In genomic region chr3:123783050-123783724, GRCh38 we compare ENCODE assay signal across 25 cellular contexts.
DNase-seq lines count a peak whose midpoint lies in the region; ATAC-seq and TF ChIP-seq lines count a peak whose summit lies in the region.
"Had no signal": no experiment of that assay in that cellular context is flagged by ENCODE, and none has a peak within 500 bp of the region (broad histone marks: within the 10 kb centered on the region; RNA-seq: fewer than 3 reads in every experiment).

No MANE protein-coding gene starts in this region.

- no peak overlapping the region for H3K4me3 ChIP-seq in ascending aorta
- H3K4me3 ChIP-seq in mesenchymal stem cell (ENCODE audit: insufficient read depth in 1 of 2, low read depth in 1 of 2, low read length in 2 of 2), result no peak overlapping the region
- no peak overlapping the region for H3K4me3 ChIP-seq in thoracic aorta
- H3K4me3 ChIP-seq: breast epithelium, heart right ventricle, lower lobe of right lung, SJCRH30 had no signal

- H3K9me3 ChIP-seq in ascending aorta, result no peaks in the 10 kb centered on the region
- no peaks in the 10 kb centered on the region for H3K9me3 ChIP-seq in mesenchymal stem cell (ENCODE audit: control insufficient read depth, low read length)
- no peaks in the 10 kb centered on the region for H3K9me3 ChIP-seq in thoracic aorta
- H3K9me3 ChIP-seq: breast epithelium, heart right ventricle, lower lobe of right lung, SJCRH30 had no signal

- no peak overlapping the region for H2BK5ac ChIP-seq in mesenchymal stem cell (ENCODE audit: low read depth, low read length, poor library complexity, severe bottlenecking)

- ATAC-seq in thoracic aorta (ENCODE audit: insufficient number of reproducible peaks, low FRiP score, low read depth) (no peak), GM18498 (IDR thresholded peaks at IDR 0.05; ENCODE audit: unreplicated experiment) (no peak)
- ATAC-seq: lower lobe of right lung; stimulated activated naive CD8-positive, alpha-beta T cell treated with anti-CD3 and anti-CD28 coated beads, Interleukin-15, Interleukin-2, amounts not matched to agents 100 U/mL and 50 U/mL, for 24 hours; T-helper 17 cell had no signal

- no peak overlapping the region for H3K4me2 ChIP-seq in mesenchymal stem cell (ENCODE audit: low read length, poor library complexity, severe bottlenecking)

- H4K8ac ChIP-seq in mesenchymal stem cell (ENCODE audit: low read length), result no peak overlapping the region

- intact Hi-C loops in ascending aorta (cut with DNase I), result no loop called here

- no peak overlapping the region for H3K9ac ChIP-seq in mesenchymal stem cell (ENCODE audit: low read length)

- no peak overlapping the region for H2BK15ac ChIP-seq in mesenchymal stem cell (ENCODE audit: low read depth, poor library complexity, severe bottlenecking)

- H2BK120ac ChIP-seq in mesenchymal stem cell (ENCODE audit: low read depth, low read length), result no peak overlapping the region

- no peak overlapping the region for H3K4me3 Mint-ChIP-seq in progenitor cell of endocrine pancreas (ENCODE audit: low read depth)
- H3K4me3 Mint-ChIP-seq: CD8-positive, alpha-beta memory T cell; T-helper 17 cell; type B pancreatic cell had no signal

- DNase-seq in DMS 273 (lab: John Stamatoyannopoulos, UW; ENCODE audit: unreplicated experiment) (peak; percentile 54), DMS 273 treated with DMSO at 0.1 percent for 48 hours (lab: John Stamatoyannopoulos, UW) (no peak), ascending aorta (ENCODE audit: low spot score in 2 of 2) (no peak), mesenchymal stem cell (peak; percentile 43), thoracic aorta (ENCODE audit: low spot score) (no peak), progenitor cell of endocrine pancreas (ENCODE audit: low spot score, unreplicated experiment) (no peak), Kasumi-1 (lab: John Stamatoyannopoulos, UW) (no peak)
- DNase-seq: activated gamma-delta T cell treated with Interleukin-2 at 50 U/mL for 16 hours; activated T-cell treated with anti-CD3 and anti-CD28 coated beads for 4 hours; AML-193; CD8-positive, alpha-beta memory T cell; DMS79; heart right ventricle; lower lobe of right lung; NCI-H1417 treated with DMSO at 0.1 percent for 48 hours; NCI-H526; occipital lobe; SJCRH30; stimulated activated CD4-positive, alpha-beta T cell treated with anti-CD3 and anti-CD28 coated beads, Interleukin-2, amount 100 ng/mL, for 48 hours; stimulated activated naive CD8-positive, alpha-beta T cell treated with anti-CD3 and anti-CD28 coated beads, Interleukin-15, Interleukin-2, amounts not matched to agents 100 U/mL and 50 U/mL, for 24 hours; T-helper 17 cell had no signal

- peak overlapping the region; percentile 83 to 86 for H3K27ac ChIP-seq in ascending aorta
- H3K27ac ChIP-seq in mesenchymal stem cell (ENCODE audit: low read length, poor library complexity, severe bottlenecking), result no peak overlapping the region
- peak overlapping the region; percentile 83 to 92 for H3K27ac ChIP-seq in thoracic aorta
- H3K27ac ChIP-seq: 22Rv1, breast epithelium, lower lobe of right lung, SJCRH30 had no signal

- no peak overlapping the region for H3K18ac ChIP-seq in mesenchymal stem cell (ENCODE audit: low read depth in 1 of 2, low read length in 2 of 2)

- no peak overlapping the region for H2AFZ ChIP-seq in mesenchymal stem cell (ENCODE audit: low read depth, low read length)

- no peak overlapping the region for H3K27ac Mint-ChIP-seq in progenitor cell of endocrine pancreas
- H3K27ac Mint-ChIP-seq: CD8-positive, alpha-beta memory T cell; T-helper 17 cell; type B pancreatic cell had no signal

- H3K4me1 Mint-ChIP-seq in progenitor cell of endocrine pancreas (ENCODE audit: low read depth), result peaks cover 3% of the 10 kb centered on the region
- H3K4me1 Mint-ChIP-seq: CD8-positive, alpha-beta memory T cell; T-helper 17 cell had no signal

- H3K4me1 ChIP-seq in ascending aorta, result peaks cover 22 to 37% of the 10 kb centered on the region in 2 donors
- peaks cover 10% of the 10 kb centered on the region for H3K4me1 ChIP-seq in mesenchymal stem cell (ENCODE audit: control insufficient read depth, insufficient read depth, low read depth, low read length)
- peaks cover 46 to 59% of the 10 kb centered on the region in 2 donors for H3K4me1 ChIP-seq in thoracic aorta (ENCODE audit: control insufficient read depth in 1 of 2, low read depth in 2 of 2)
- H3K4me1 ChIP-seq: breast epithelium, SJCRH30 had no signal

- H3K27me3 Mint-ChIP-seq in progenitor cell of endocrine pancreas, result peaks cover 4% of the 10 kb centered on the region

- H3K36me3 ChIP-seq in ascending aorta (peaks cover 0 to 10% of the 10 kb centered on the region in 2 donors), mesenchymal stem cell (ENCODE audit: control insufficient read depth in 1 of 2, insufficient read depth in 2 of 2, low read depth in 1 of 2, low read length in 2 of 2) (peaks cover 22 to 33% of the 10 kb centered on the region in 2 experiments), thoracic aorta (no peaks in the 10 kb centered on the region)
- H3K36me3 ChIP-seq: breast epithelium, heart right ventricle, lower lobe of right lung, SJCRH30 had no signal

- WGBS in mesenchymal stem cell, result 0% methylated on average over 1 of the region's 1 CpG

- no peaks in the 10 kb centered on the region for H3K36me3 Mint-ChIP-seq in progenitor cell of endocrine pancreas (ENCODE audit: insufficient read depth)
- H3K36me3 Mint-ChIP-seq: CD8-positive, alpha-beta memory T cell; type B pancreatic cell had no signal

- H3K9me3 Mint-ChIP-seq in progenitor cell of endocrine pancreas (ENCODE audit: low read depth), result no peaks in the 10 kb centered on the region
- H3K9me3 Mint-ChIP-seq: CD8-positive, alpha-beta memory T cell; type B pancreatic cell had no signal

- no peak overlapping the region for H3K4ac ChIP-seq in mesenchymal stem cell (ENCODE audit: low read depth in 1 of 2, low read length in 2 of 2)

- H2AK5ac ChIP-seq in mesenchymal stem cell (ENCODE audit: low read length, severe bottlenecking), result no peak overlapping the region

- no peak overlapping the region for H3K14ac ChIP-seq in mesenchymal stem cell (ENCODE audit: low read length in 2 of 2)

- TF ChIP-seq CTCF in ascending aorta (IDR thresholded peaks at IDR 0.05) (no peak), thoracic aorta (IDR thresholded peaks at IDR 0.05) (no peak), progenitor cell of endocrine pancreas (IDR thresholded peaks at IDR 0.05; ENCODE audit: unreplicated experiment) (no peak)

- H3K27me3 ChIP-seq in ascending aorta, result no peaks in the 10 kb centered on the region
- no peaks in the 10 kb centered on the region for H3K27me3 ChIP-seq in mesenchymal stem cell (ENCODE audit: control insufficient read depth in 1 of 2, insufficient read depth in 1 of 2, low read length in 2 of 2)
- no peaks in the 10 kb centered on the region for H3K27me3 ChIP-seq in thoracic aorta (replicated peaks; ENCODE audit: insufficient read depth)
- H3K27me3 ChIP-seq: breast epithelium, heart right ventricle, SJCRH30 had no signal

- no peak overlapping the region for H2BK12ac ChIP-seq in mesenchymal stem cell (ENCODE audit: low read length in 2 of 2)

- H3K23ac ChIP-seq in mesenchymal stem cell (ENCODE audit: low read length in 2 of 2), result no peak overlapping the region

- peaks cover 27% of the 10 kb centered on the region for H3K79me1 ChIP-seq in mesenchymal stem cell (replicated peaks; ENCODE audit: low read length, poor library complexity, severe bottlenecking)

- H4K91ac ChIP-seq in mesenchymal stem cell (ENCODE audit: low read length), result no peak overlapping the region

Comparison
In these comparisons a context has a peak if more than half of its experiments do, and no peak if none do; other contexts are left out.
1. DNase-seq: peak in DMS 273 (single experiment) and mesenchymal stem cell (single experiment); none in DMS 273 treated with DMSO at 0.1 percent for 48 hours (single experiment), ascending aorta (0 of 2), thoracic aorta (single experiment), progenitor cell of endocrine pancreas (single experiment) and Kasumi-1 (0 of 2).